Comparison of ENCODE assay signal across 33 cellular contexts in genomic region chr3:191175102-191175501, GRCh38. TPM values are rescaled to one million over a fixed set of nuclear protein-coding genes. Genes with fewer than 3 reads are reported as not detected.
"Had no signal": no experiment of that assay in that cellular context is flagged by ENCODE, and none has a peak within 500 bp of the region (broad histone marks: within the 10 kb centered on the region; RNA-seq: fewer than 3 reads in every experiment).

No MANE protein-coding gene starts in this region.

- H3K4me1 ChIP-seq: body of pancreas, esophagus squamous epithelium had no signal

- H3K36me3 ChIP-seq: esophagus squamous epithelium, gastroesophageal sphincter, heart right ventricle had no signal

- H3K27me3 ChIP-seq: body of pancreas, esophagus squamous epithelium, gastroesophageal sphincter, heart right ventricle, hepatocyte had no signal

- ATAC-seq: activated CD8-positive, alpha-beta T cell treated with anti-CD3 and anti-CD28 coated beads for 36 hours; activated T-cell treated with anti-CD3 and anti-CD28 coated beads, Interleukin-2, amount 50 U/mL, for 4 hours; activated T-helper 17 cell treated with anti-CD3 and anti-CD28 coated beads, Interleukin-2, amount 50 U/mL, for 72 hours; body of pancreas; effector memory CD8-positive, alpha-beta T cell; gastroesophageal sphincter; heart right ventricle; T-helper 17 cell; WTC11 had no signal

- FAIRE-seq: colon had no signal

- H3K79me2 ChIP-seq: hepatocyte had no signal

- H3K9me3 ChIP-seq: body of pancreas, esophagus squamous epithelium, gastroesophageal sphincter, heart right ventricle had no signal

- H2AFZ ChIP-seq: hepatocyte had no signal

- H3K4me2 ChIP-seq: hepatocyte had no signal

- H3K4me3 ChIP-seq: body of pancreas, esophagus squamous epithelium, gastroesophageal sphincter, heart right ventricle, hepatocyte had no signal

- DNase-seq: activated CD4-positive, alpha-beta T cell treated with anti-CD3 and anti-CD28 coated beads for 1 hour; activated CD4-positive, alpha-beta T cell treated with anti-CD3 and anti-CD28 coated beads for 4 hours; activated CD4-positive, alpha-beta T cell treated with anti-CD3 and anti-CD28 coated beads, Interleukin-2, amount 10 ng/mL, durations not matched to agents 7 days and 5 days; activated CD4-positive, alpha-beta T cell treated with anti-CD3 and anti-CD28 coated beads, Interleukin-2, amount 50 U/mL, for 48 hours; activated CD8-positive, alpha-beta memory T cell treated with anti-CD3 and anti-CD28 coated beads for 24 hours; activated CD8-positive, alpha-beta T cell treated with anti-CD3 and anti-CD28 coated beads for 36 hours; activated effector memory CD4-positive, alpha-beta T cell treated with Interleukin-2 at 50 U/mL for 16 hours; activated gamma-delta T cell treated with Interleukin-2 at 50 U/mL for 16 hours; activated naive CD4-positive, alpha-beta T cell treated with anti-CD3 and anti-CD28 coated beads, Interleukin-2, amount 50 U/mL, for 16 hours; activated naive CD4-positive, alpha-beta T cell treated with Interleukin-2 at 50 U/mL for 16 hours; activated T-cell treated with anti-CD3 and anti-CD28 coated beads, Interleukin-2, amount 50 U/mL, for 4 hours; amniotic stem cell; anterior cingulate cortex; body of pancreas; caudate nucleus; cortex of kidney; dermis blood vessel endothelial cell; effector CD4-positive, alpha-beta T cell; effector memory CD8-positive, alpha-beta T cell; esophagus squamous epithelium; foreskin melanocyte; heart right ventricle; T-helper 17 cell had no signal

- H3K27ac ChIP-seq: body of pancreas, epithelial cell of prostate, esophagus squamous epithelium, gastroesophageal sphincter, heart right ventricle, hepatocyte had no signal

RNA-seq across cellular contexts. Expression of gene OSTN, which starts 23.9 kb away (rescaled TPM):
- total RNA-seq: activated CD4-positive, alpha-beta T cell treated with anti-CD3 and anti-CD28 coated beads, Interleukin-2, amount 10 ng/mL, durations not matched to agents 7 days and 5 days; activated CD8-positive, alpha-beta T cell treated with anti-CD3 and anti-CD28 coated beads for 36 hours; activated T-cell treated with anti-CD3 and anti-CD28 coated beads, Interleukin-2, amount 50 U/mL, for 4 hours; activated T-helper 17 cell treated with anti-CD3 and anti-CD28 coated beads, Interleukin-2, amount 50 U/mL, for 72 hours; body of pancreas; chondrocyte; dermis blood vessel endothelial cell; esophagus squamous epithelium; fibroblast of villous mesenchyme; gastroesophageal sphincter; glomerular endothelial cell; T-helper 17 cell; WTC11 had no signal
- polyA plus RNA-seq: esophagus had no signal
